ENCODE assay signal across 8 cellular contexts in the genomic region with DNA sequence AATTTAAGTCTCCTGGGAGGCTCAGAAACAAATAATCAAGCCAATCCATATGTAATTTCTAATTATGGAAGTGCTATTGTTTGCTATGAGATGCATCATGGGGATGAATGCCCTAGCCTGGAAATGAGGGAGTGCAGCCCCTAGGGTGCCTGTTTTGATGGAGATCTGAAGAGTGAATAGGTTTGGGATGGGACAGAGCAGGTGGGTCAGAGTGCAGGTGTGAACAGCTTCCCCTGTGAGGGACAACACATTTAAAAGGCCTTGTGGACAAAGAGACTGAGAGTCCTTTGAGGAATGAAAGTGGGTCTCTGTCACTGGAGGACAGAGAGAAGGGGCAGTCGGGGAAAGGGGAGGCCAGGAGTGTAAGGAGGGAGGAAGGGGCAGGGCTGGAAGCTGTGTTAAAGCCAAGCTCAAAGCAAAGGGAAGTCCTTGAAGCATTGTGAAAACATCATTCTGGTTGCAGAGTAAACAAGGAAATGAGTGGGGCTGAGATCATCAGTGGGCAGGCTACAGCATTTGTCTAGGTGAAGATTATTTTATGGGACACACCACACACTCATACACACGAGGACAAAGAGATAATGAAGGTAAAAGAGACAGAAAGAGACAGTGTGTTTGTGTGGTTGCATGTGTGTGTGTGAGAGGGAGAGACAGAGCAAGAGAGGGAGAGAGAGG.
DNase-seq lines count a peak whose midpoint lies in the region; ATAC-seq and TF ChIP-seq lines count a peak whose summit lies in the region.

No MANE protein-coding gene starts in this region.

- H3K9me3 ChIP-seq in GM23248 (ENCODE audit: low read depth), result no peaks in the 10 kb centered on the region
- no peaks in the 10 kb centered on the region for H3K9me3 ChIP-seq in mesenchymal stem cell (ENCODE audit: control insufficient read depth, low read length)
- no peaks in the 10 kb centered on the region for H3K9me3 ChIP-seq in adrenal gland (replicated peaks in 1 of 3)

- peaks cover 26% of the 10 kb centered on the region for H3K4me1 ChIP-seq in GM23248 (ENCODE audit: insufficient read depth)
- H3K4me1 ChIP-seq in mesenchymal stem cell (ENCODE audit: control insufficient read depth, insufficient read depth, low read depth, low read length), result peaks cover 7% of the 10 kb centered on the region
- H3K4me1 ChIP-seq in adrenal gland (replicated peaks in 1 of 2), result no peaks in the 10 kb centered on the region

- H2AFZ ChIP-seq in GM23248 (peak overlapping the region; percentile 72), mesenchymal stem cell (ENCODE audit: low read depth, low read length) (no peak overlapping the region)

- in situ Hi-C loops in GM23248 (cut with MboI), result no loop called here
- in situ Hi-C loops in brain microvascular endothelial cell (cut with HindIII; ENCODE audit: low pct_ligation_motif_present, low sequenced_read_pairs), result no loop called here
- in situ Hi-C loops in KBM-7 (cut with MboI; ENCODE audit: low pct_unique_long_range_greater_than_20kb, low sequenced_read_pairs), result no loop called here

- H4K20me1 ChIP-seq in GM23248 (ENCODE audit: insufficient read depth), result no peaks in the 10 kb centered on the region

- H3K27me3 ChIP-seq in GM23248 (replicated peaks; ENCODE audit: insufficient read depth) (no peaks in the 10 kb centered on the region), brain microvascular endothelial cell (replicated peaks) (no peaks in the 10 kb centered on the region), mesenchymal stem cell (ENCODE audit: control insufficient read depth in 1 of 2, insufficient read depth in 1 of 2, low read length in 2 of 2) (no peaks in the 10 kb centered on the region), adrenal gland (no peaks in the 10 kb centered on the region)

- H2BK5ac ChIP-seq in mesenchymal stem cell (ENCODE audit: low read depth, low read length, poor library complexity, severe bottlenecking), result no peak overlapping the region

- H3K36me3 ChIP-seq in GM23248 (ENCODE audit: low read depth), result no peaks in the 10 kb centered on the region
- no peaks in the 10 kb centered on the region for H3K36me3 ChIP-seq in brain microvascular endothelial cell (replicated peaks)
- H3K36me3 ChIP-seq in mesenchymal stem cell (ENCODE audit: control insufficient read depth in 1 of 2, insufficient read depth in 2 of 2, low read depth in 1 of 2, low read length in 2 of 2), result no peaks in the 10 kb centered on the region
- H3K36me3 ChIP-seq in adrenal gland (replicated peaks in 1 of 2), result no peaks in the 10 kb centered on the region

- H3K9ac ChIP-seq in GM23248 (peak overlapping the region; percentile 41; the same call in 1 of the 2 replicates), mesenchymal stem cell (ENCODE audit: low read length) (no peak overlapping the region)

- no peak overlapping the region for H3K14ac ChIP-seq in mesenchymal stem cell (ENCODE audit: low read length in 2 of 2)

- H3K4me2 ChIP-seq in GM23248 (ENCODE audit: unreplicated experiment) (peak overlapping the region; percentile 51), mesenchymal stem cell (ENCODE audit: low read length, poor library complexity, severe bottlenecking) (no peak overlapping the region)

- peak overlapping the region; percentile 7 for H4K8ac ChIP-seq in mesenchymal stem cell (ENCODE audit: low read length)

- peak overlapping the region in 1 of 2 experiments; percentile 11 for H3K4ac ChIP-seq in mesenchymal stem cell (ENCODE audit: low read depth in 1 of 2, low read length in 2 of 2)

- WGBS in GM23248 (ENCODE audit: low coverage in 1 of 2, low lambda C conversion rate in 2 of 2, missing lambda C conversion rate in 2 of 2), 2 experiments, result 14 to 18% methylated on average over 2 of the region's 2 CpGs
- WGBS in mesenchymal stem cell, result 0% methylated on average over 2 of the region's 2 CpGs
- WGBS in adrenal gland, 4 donors, result 21 to 23% (median 22%) methylated on average over 2 of the region's 2 CpGs

- peak overlapping the region; percentile 29 to 72 for H2BK12ac ChIP-seq in mesenchymal stem cell (ENCODE audit: low read length in 2 of 2)

- no peak for ATAC-seq in GM19035 (IDR thresholded peaks at IDR 0.05; ENCODE audit: unreplicated experiment)

- intact Hi-C loops in adrenal gland (cut with DNase I), result no loop called here

- peaks cover 4% of the 10 kb centered on the region; the same call in 1 of the 2 replicates for H3F3A ChIP-seq in GM23248 (ENCODE audit: insufficient read depth)

- no peaks in the 10 kb centered on the region for H3K79me1 ChIP-seq in mesenchymal stem cell (replicated peaks; ENCODE audit: low read length, poor library complexity, severe bottlenecking)

- H4K91ac ChIP-seq in mesenchymal stem cell (ENCODE audit: low read length), result peak overlapping the region; percentile 58

- H3K4me3 ChIP-seq in GM23248 (peak overlapping the region; percentile 38; the same call in 1 of the 2 replicates), brain microvascular endothelial cell (ENCODE audit: low read depth, low read length) (no peak overlapping the region), mesenchymal stem cell (ENCODE audit: insufficient read depth in 1 of 2, low read depth in 1 of 2, low read length in 2 of 2) (no peak overlapping the region), adrenal gland (no peak overlapping the region)

- H2BK15ac ChIP-seq in mesenchymal stem cell (ENCODE audit: low read depth, poor library complexity, severe bottlenecking), result no peak overlapping the region

- peak overlapping the region; percentile 20 for H2AK5ac ChIP-seq in mesenchymal stem cell (ENCODE audit: low read length, severe bottlenecking)

- 0 out of 2 replicates have a peak overlapping the region, but pooled peaks have one; percentile 20 for H3K27ac ChIP-seq in GM23248
- peak overlapping the region; percentile 33 for H3K27ac ChIP-seq in brain microvascular endothelial cell
- H3K27ac ChIP-seq in mesenchymal stem cell (ENCODE audit: low read length, poor library complexity, severe bottlenecking), result no peak overlapping the region
- no peak overlapping the region for H3K27ac ChIP-seq in caudate nucleus (ENCODE audit: low read depth, low read length)
- H3K27ac ChIP-seq in adrenal gland, result no peak overlapping the region

- DNase-seq in GM23248 (peak; percentile 74), NCI-H2107 treated with DMSO at 0.1 percent for 48 hours (lab: John Stamatoyannopoulos, UW; ENCODE audit: unreplicated experiment) (peak; percentile 52), brain microvascular endothelial cell (peak; percentile 64), mesenchymal stem cell (peak; percentile 61), caudate nucleus (lab: John Stamatoyannopoulos, UW) (no peak), KBM-7 (no peak), adrenal gland (no peak)

- H3K9me2 ChIP-seq in GM23248 (ENCODE audit: insufficient read depth), result no peaks in the 10 kb centered on the region

- no peaks in the 10 kb centered on the region for H3K79me2 ChIP-seq in GM23248 (ENCODE audit: insufficient read depth)

- no peak for TF ChIP-seq POLR2A in adrenal gland (IDR thresholded peaks at IDR 0.05)

- TF ChIP-seq CTCF in brain microvascular endothelial cell (IDR thresholded peaks at IDR 0.05; ENCODE audit: low read depth, low read length, missing control alignments) (no peak), adrenal gland (IDR thresholded peaks at IDR 0.05) (no peak)

- H3K23ac ChIP-seq in mesenchymal stem cell (ENCODE audit: low read length in 2 of 2), result no peak overlapping the region

- peak overlapping the region; percentile 46 to 88 for H3K18ac ChIP-seq in mesenchymal stem cell (ENCODE audit: low read depth in 1 of 2, low read length in 2 of 2)

- H2BK120ac ChIP-seq in mesenchymal stem cell (ENCODE audit: low read depth, low read length), result no peak overlapping the region

Comparison
In these comparisons a context has a peak if more than half of its experiments do, and no peak if none do; other contexts are left out.
1. DNase-seq: peak in GM23248 (single experiment), NCI-H2107 treated with DMSO at 0.1 percent for 48 hours (single experiment), brain microvascular endothelial cell (single experiment) and mesenchymal stem cell (single experiment); none in caudate nucleus (0 of 61), KBM-7 (single experiment) and adrenal gland (0 of 7).
2. H3K27ac ChIP-seq: peak in GM23248 (single experiment) and brain microvascular endothelial cell (single experiment); none in mesenchymal stem cell (single experiment), caudate nucleus (single experiment) and adrenal gland (0 of 5).